22 cellular contexts compared by ENCODE assay signal in genomic region chr10:112801748-112802147, GRCh38.
DNase-seq lines count a peak whose midpoint lies in the region; ATAC-seq, FAIRE-seq and TF ChIP-seq lines count a peak whose summit lies in the region.
"Had no signal": no experiment of that assay in that cellular context is flagged by ENCODE, and none has a peak within 500 bp of the region (broad histone marks: within the 10 kb centered on the region; RNA-seq: fewer than 3 reads in every experiment).

No MANE protein-coding gene starts in this region.

- H3K36me3 ChIP-seq in HEK293 (ENCODE audit: control insufficient read depth in 2 of 2, insufficient read depth in 1 of 2, low read length in 2 of 2) (no peaks in the 10 kb centered on the region), Panc1 (ENCODE audit: control insufficient read depth, insufficient read depth, low read length) (no peaks in the 10 kb centered on the region), mucosa of descending colon (ENCODE audit: low read depth) (no peaks in the 10 kb centered on the region), transverse colon (no peaks in the 10 kb centered on the region)
- H3K36me3 ChIP-seq: BE2C, HAP-1 had no signal

- no peak for TF ChIP-seq CTCF in HEK293 (tag by site-specific recombination; IDR thresholded peaks at IDR 0.05)
- no peak for TF ChIP-seq CTCF in Panc1 (IDR thresholded peaks at IDR 0.05)
- TF ChIP-seq CTCF in mucosa of descending colon (IDR thresholded peaks at IDR 0.05): no peak
- no peak for TF ChIP-seq CTCF in transverse colon (IDR thresholded peaks at IDR 0.05)

- 61 to 86% methylated on average over 1 to 4 of the region's 4 CpGs for WGBS in transverse colon (ENCODE audit: low coverage in 1 of 2), 2 donors

- H3K4me1 ChIP-seq in HEK293 (ENCODE audit: control insufficient read depth, insufficient read depth, low read length) (no peaks in the 10 kb centered on the region), Panc1 (ENCODE audit: control insufficient read depth, insufficient read depth, low read length) (no peaks in the 10 kb centered on the region), mucosa of descending colon (ENCODE audit: low read depth) (peaks cover 9% of the 10 kb centered on the region), transverse colon (peaks cover 0 to 30% (median 16%) of the 10 kb centered on the region in 4 donors)

- in situ Hi-C loops in Panc1 (cut with HindIII; ENCODE audit: low pct_unique_long_range_greater_than_20kb, low sequenced_read_pairs): no loop called here
- in situ Hi-C loops in transverse colon (cut with MboI; ENCODE audit: low pct_ligation_motif_present in 1 of 4, low pct_unique_long_range_greater_than_20kb in 1 of 4, low sequenced_read_pairs in 3 of 4): no loop called here

- H3K27ac ChIP-seq in HEK293 (ENCODE audit: extremely low read depth, low read depth, low read length): no peak overlapping the region
- H3K27ac ChIP-seq in Panc1 (ENCODE audit: low read length): peak overlapping the region; percentile 18; the same call in 1 of the 2 replicates
- H3K27ac ChIP-seq in transverse colon: peak overlapping the region in 3 of 4 donors; percentile 4 to 13 (median 8)
- H3K27ac ChIP-seq: C4-2B had no signal

- no peaks in the 10 kb centered on the region for H3K27me3 ChIP-seq in Panc1 (ENCODE audit: control insufficient read depth, insufficient read depth, low read length)
- H3K27me3 ChIP-seq in transverse colon: no peaks in the 10 kb centered on the region
- H3K27me3 ChIP-seq: BE2C had no signal

- DNase-seq in Panc1 (ENCODE audit: low read depth, low spot score): no peak
- DNase-seq in mucosa of descending colon: peak in 1 of 3 donors; percentile 32
- DNase-seq in transverse colon: peak; percentile 23
- no peak for DNase-seq in GM12892 (ENCODE audit: insufficient read length)
- DNase-seq: BE2C; CD4-positive, alpha-beta memory T cell; DMS153; DMS79 treated with DMSO at 0.1 percent for 48 hours; EL; HFFc6; IMR-90 had no signal

- TF ChIP-seq EP300 in transverse colon (IDR thresholded peaks at IDR 0.05; ENCODE audit: low read depth): no peak

- H3K4me3 ChIP-seq in HEK293 (ENCODE audit: low read depth, low read length) (no peak overlapping the region), Panc1 (ENCODE audit: low read depth in 2 of 2, low read length in 2 of 2) (no peak overlapping the region), mucosa of descending colon (no peak overlapping the region), transverse colon (no peak overlapping the region)
- H3K4me3 ChIP-seq: HAP-1 had no signal

- H3K9me3 ChIP-seq in HEK293 (ENCODE audit: control insufficient read depth, insufficient read depth, low read depth, low read length) (no peaks in the 10 kb centered on the region), Panc1 (ENCODE audit: control insufficient read depth, insufficient read depth, low read depth, low read length) (no peaks in the 10 kb centered on the region), mucosa of descending colon (no peaks in the 10 kb centered on the region), transverse colon (no peaks in the 10 kb centered on the region)
- H3K9me3 ChIP-seq: BE2C, HAP-1 had no signal

- no peak for TF ChIP-seq POLR2A in transverse colon (IDR thresholded peaks at IDR 0.05)
- no peak for TF ChIP-seq POLR2A in GM12892 (IDR thresholded peaks at IDR 0.05; ENCODE audit: low read depth, low read length)

- BruUV-seq in Panc1 (replicated peaks; lab: Mats Ljungman, UMichigan): no TSS peak

- POLR2A ChIA-PET in HEK293 (lab: Yijun Ruan, JAX): no interaction called here
- POLR2A ChIA-PET in Panc1 (lab: Charles Lee): no interaction called here

- CTCF ChIA-PET in HEK293 (lab: Yijun Ruan, JAX) (no interaction called here), Panc1 (lab: Charles Lee) (no interaction called here)

- ATAC-seq in Panc1 (no peak), mucosa of descending colon (peak; percentile 70), HG02678 (IDR thresholded peaks at IDR 0.05; ENCODE audit: unreplicated experiment) (no peak), HG02852 (IDR thresholded peaks at IDR 0.05; ENCODE audit: unreplicated experiment) (no peak)

- no peak for FAIRE-seq in GM12892 (lab: Jason Lieb, UNC)
- FAIRE-seq: A204.1, D721Med, G401.6, GM12891, GM19239, H1 had no signal

- intact Hi-C loops in Panc1 (cut with micrococcal nuclease; ENCODE audit: unreplicated experiment): no loop called here
- intact Hi-C loops in mucosa of descending colon (cut with DNase I, micrococcal nuclease): no loop called here
- intact Hi-C loops in transverse colon (cut with DNase I; ENCODE audit: low total_unique reads): no loop called here

TF ChIP-seq in HEK293, 187 proteins besides CTCF, POLR2A, EP300 and RAD21:
- TF ChIP-seq ZNF266 (tag by site-specific recombination; IDR thresholded peaks at IDR 0.05; ENCODE audit: low read depth) (no peak), ZBTB8A (tag by site-specific recombination; IDR thresholded peaks at IDR 0.05) (peak; percentile 48; the same call in 1 of the 2 replicates), ZBTB44 (tag by site-specific recombination; IDR thresholded peaks at IDR 0.05) (no peak)
